In genomic region chr2:177397501-177398289, GRCh38 we compare ENCODE assay signal across 1 cellular context.
TF ChIP-seq lines count a peak whose summit lies in the region.

No MANE protein-coding gene starts in this region.

TF ChIP-seq in HepG2, 621 proteins besides CTCF, POLR2A, EP300 and RAD21 (continued from another document and continues in another):
- TF ChIP-seq ZBTB25 (CRISPR knock-in tag; IDR thresholded peaks at IDR 0.05) (peak; percentile 87), MEIS2 (CRISPR knock-in tag; IDR thresholded peaks at IDR 0.05) (peak; percentile 96), SNAI1 (CRISPR knock-in tag; IDR thresholded peaks at IDR 0.05; ENCODE audit: borderline replicate concordance) (peak; percentile 50; the same call in 1 of the 2 replicates), ZFP90 (CRISPR knock-in tag; IDR thresholded peaks at IDR 0.05; ENCODE audit: borderline replicate concordance) (peak; percentile 88; the same call in 1 of the 2 replicates), TBL1XR1 (IDR thresholded peaks at IDR 0.05; ENCODE audit: borderline replicate concordance, low read length, partially characterized antibody) (peak; percentile 76), CBX5 (CRISPR knock-in tag; IDR thresholded peaks at IDR 0.05; ENCODE audit: borderline replicate concordance) (peak; percentile 98), KDM4B (CRISPR knock-in tag; IDR thresholded peaks at IDR 0.05) (peak; percentile 90; the same call in 1 of the 2 replicates), SP2 (CRISPR knock-in tag; IDR thresholded peaks at IDR 0.05) (no peak), MEIS1 (CRISPR knock-in tag; IDR thresholded peaks at IDR 0.05; ENCODE audit: borderline replicate concordance) (peak; percentile 92; the same call in 1 of the 2 replicates), PRDM4 (CRISPR knock-in tag; IDR thresholded peaks at IDR 0.05; ENCODE audit: borderline replicate concordance) (no peak), NCOA1 (CRISPR knock-in tag; IDR thresholded peaks at IDR 0.05) (peak; percentile 78), FOXK2 (IDR thresholded peaks at IDR 0.05) (peak; percentile 77), ZSCAN22 (CRISPR knock-in tag; IDR thresholded peaks at IDR 0.05) (no peak), GLI4 (CRISPR knock-in tag; IDR thresholded peaks at IDR 0.05; ENCODE audit: borderline replicate concordance) (peak; percentile 72; the same call in 1 of the 2 replicates), PAXIP1 (CRISPR knock-in tag; conservative IDR thresholded peaks at IDR 0.05) (peak; percentile 99), ZNF607 (CRISPR knock-in tag; IDR thresholded peaks at IDR 0.05; ENCODE audit: borderline replicate concordance) (no peak), ZNF780A (CRISPR knock-in tag; IDR thresholded peaks at IDR 0.05) (peak; percentile 62; the same call in 1 of the 2 replicates), ZNF644 (CRISPR knock-in tag; IDR thresholded peaks at IDR 0.05; ENCODE audit: low read depth) (peak; percentile 88), PRDM15 (CRISPR knock-in tag; IDR thresholded peaks at IDR 0.05) (peak; percentile 52; the same call in 1 of the 2 replicates), GPN1 (CRISPR knock-in tag; IDR thresholded peaks at IDR 0.05; ENCODE audit: borderline replicate concordance) (no peak), PATZ1 (CRISPR knock-in tag; IDR thresholded peaks at IDR 0.05) (peak; percentile 77), ZNF329 (CRISPR knock-in tag; IDR thresholded peaks at IDR 0.05; ENCODE audit: low read depth) (no peak), ZNF883 (CRISPR knock-in tag; IDR thresholded peaks at IDR 0.05; ENCODE audit: not compliant biosample characterization) (peak; percentile 61), PHB2 (IDR thresholded peaks at IDR 0.05; ENCODE audit: partially characterized antibody) (no peak), MXI1 (IDR thresholded peaks at IDR 0.05; ENCODE audit: borderline replicate concordance, low read depth, low read length) (peak; percentile 67; the same call in 2 of the 3 replicates), THRA (CRISPR knock-in tag; IDR thresholded peaks at IDR 0.05; ENCODE audit: borderline replicate concordance) (peak; percentile 86; the same call in 1 of the 2 replicates), BRF2 (CRISPR knock-in tag; IDR thresholded peaks at IDR 0.05) (peak; percentile 95), KLF16 (CRISPR knock-in tag; IDR thresholded peaks at IDR 0.05) (peak in 1 of 2 experiments; percentile 94; a peak in 2 of 4 replicates), CREM (IDR thresholded peaks at IDR 0.05) (peak; percentile 92), CREM (CRISPR knock-in tag; IDR thresholded peaks at IDR 0.05) (no peak), NRL (CRISPR knock-in tag; IDR thresholded peaks at IDR 0.05; ENCODE audit: borderline replicate concordance) (no peak), SSRP1 (CRISPR knock-in tag; IDR thresholded peaks at IDR 0.05) (peak; percentile 49; the same call in 1 of the 2 replicates), POGZ (CRISPR knock-in tag; IDR thresholded peaks at IDR 0.05) (peak; percentile 100), SMC3 (IDR thresholded peaks at IDR 0.05; ENCODE audit: low read length) (no peak; the same call in 1 of the 2 replicates), BRD4 (CRISPR knock-in tag; IDR thresholded peaks at IDR 0.05) (peak; percentile 83), NCOA2 (CRISPR knock-in tag; IDR thresholded peaks at IDR 0.05) (peak; percentile 95), ZNF484 (CRISPR knock-in tag; IDR thresholded peaks at IDR 0.05; ENCODE audit: borderline replicate concordance, low read depth) (no peak), HOXD1 (CRISPR knock-in tag; IDR thresholded peaks at IDR 0.05) (peak; percentile 84; the same call in 1 of the 2 replicates), RFX3 (CRISPR knock-in tag; IDR thresholded peaks at IDR 0.05) (no peak), RORA (CRISPR knock-in tag; IDR thresholded peaks at IDR 0.05) (no peak), HDAC6 (IDR thresholded peaks at IDR 0.05; ENCODE audit: low read depth, low read length) (no peak), SNAPC2 (CRISPR knock-in tag; IDR thresholded peaks at IDR 0.05) (peak; percentile 93; the same call in 1 of the 2 replicates), ZNF143 (CRISPR knock-in tag; IDR thresholded peaks at IDR 0.05) (peak; percentile 67), ZNF124 (CRISPR knock-in tag; IDR thresholded peaks at IDR 0.05) (peak; percentile 85; the same call in 1 of the 2 replicates), ZNF558 (CRISPR knock-in tag; IDR thresholded peaks at IDR 0.05; ENCODE audit: borderline replicate concordance) (no peak)
